ENCODE assay signal across 21 cellular contexts in the genomic region with DNA sequence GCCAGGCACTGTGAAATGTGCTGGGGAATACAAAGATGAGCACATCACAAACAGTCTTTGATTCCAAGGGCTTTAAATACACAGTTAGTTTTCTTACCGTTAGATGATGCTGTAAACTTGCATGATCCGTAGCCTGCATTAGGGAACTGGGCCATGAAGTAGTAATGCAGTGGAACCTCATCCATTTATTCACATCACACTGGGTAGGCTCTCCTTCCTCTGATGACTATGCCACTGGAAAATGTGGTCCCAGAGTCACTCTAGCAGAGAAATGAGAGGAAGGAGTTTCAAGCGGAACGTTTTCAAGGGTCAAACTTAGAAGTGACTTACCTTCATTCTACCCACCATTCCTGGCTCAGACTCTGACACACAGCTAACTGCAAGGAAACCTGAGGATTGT.
"Had no signal": no experiment of that assay in that cellular context is flagged by ENCODE, and none has a peak within 500 bp of the region (broad histone marks: within the 10 kb centered on the region; RNA-seq: fewer than 3 reads in every experiment).

No MANE protein-coding gene starts in this region.

- H3K4me3 Mint-ChIP-seq: effector memory CD8-positive, alpha-beta T cell; mesothelial cell of epicardium; natural killer cell treated with Interleukin-12 subunit alpha and Interleukin-12 subunit beta and Interleukin-15 and Interleukin-18, amount 100 ng/mL, for 72 hours; neural crest cell; stimulated activated effector memory CD8-positive, alpha-beta T cell treated with anti-CD3 and anti-CD28 coated beads, Interleukin-12 subunit alpha, Interleukin-12 subunit beta, amount 100 ng/mL, for 72 hours had no signal

- H3K4me1 ChIP-seq: prostate gland, thyroid gland, vagina had no signal

- H3K4me3 ChIP-seq: left lung, mucosa of descending colon, prostate gland, sigmoid colon, stomach, thyroid gland, vagina had no signal

- H3K27me3 ChIP-seq: left lung, sigmoid colon, stomach, thyroid gland, vagina had no signal

- H3K27ac ChIP-seq: left lung, prostate gland, sigmoid colon, stomach, thyroid gland, vagina had no signal

- DNase-seq: cortex of kidney; effector memory CD8-positive, alpha-beta T cell; head of caudate nucleus; left lung; mesenchymal stem cell; mucosa of descending colon; naive B cell; right cardiac atrium; sigmoid colon; stimulated activated CD4-positive, alpha-beta T cell treated with anti-CD3 and anti-CD28 coated beads, Interleukin-2, amount 100 ng/mL, for 24 hours; stimulated activated CD4-positive, alpha-beta T cell treated with anti-CD3 and anti-CD28 coated beads, Interleukin-4, amount 100 ng/mL, for 24 hours; stimulated activated naive CD4-positive, alpha-beta T cell treated with Interleukin-2 at 50 U/mL for 16 hours; stomach; thyroid gland; trophoblast cell had no signal

- H3K4me1 Mint-ChIP-seq: neural crest cell; stimulated activated effector memory CD8-positive, alpha-beta T cell treated with anti-CD3 and anti-CD28 coated beads, Interleukin-12 subunit alpha, Interleukin-12 subunit beta, amount 100 ng/mL, for 72 hours had no signal

- H3K36me3 Mint-ChIP-seq: mesothelial cell of epicardium; natural killer cell treated with Interleukin-12 subunit alpha and Interleukin-12 subunit beta and Interleukin-15 and Interleukin-18, amount 100 ng/mL, for 72 hours; stimulated activated effector memory CD8-positive, alpha-beta T cell treated with anti-CD3 and anti-CD28 coated beads, Interleukin-12 subunit alpha, Interleukin-12 subunit beta, amount 100 ng/mL, for 72 hours had no signal

- H3K27me3 Mint-ChIP-seq: naive B cell; natural killer cell treated with Interleukin-12 subunit alpha and Interleukin-12 subunit beta and Interleukin-15 and Interleukin-18, amount 100 ng/mL, for 72 hours had no signal

- H3K27ac Mint-ChIP-seq: effector memory CD8-positive, alpha-beta T cell; mesothelial cell of epicardium; natural killer cell treated with Interleukin-12 subunit alpha and Interleukin-12 subunit beta and Interleukin-15 and Interleukin-18, amount 100 ng/mL, for 72 hours; stimulated activated effector memory CD8-positive, alpha-beta T cell treated with anti-CD3 and anti-CD28 coated beads, Interleukin-12 subunit alpha, Interleukin-12 subunit beta, amount 100 ng/mL, for 72 hours had no signal

- H3K9me3 Mint-ChIP-seq: effector memory CD8-positive, alpha-beta T cell; mesothelial cell of epicardium; naive B cell; natural killer cell treated with Interleukin-12 subunit alpha and Interleukin-12 subunit beta and Interleukin-15 and Interleukin-18, amount 100 ng/mL, for 72 hours; neural crest cell; stimulated activated effector memory CD8-positive, alpha-beta T cell treated with anti-CD3 and anti-CD28 coated beads, Interleukin-12 subunit alpha, Interleukin-12 subunit beta, amount 100 ng/mL, for 72 hours had no signal

- H3K36me3 ChIP-seq: prostate gland, sigmoid colon, thyroid gland, vagina had no signal

- ATAC-seq: effector memory CD8-positive, alpha-beta T cell; left lung; mucosa of descending colon; natural killer cell treated with Interleukin-12 subunit alpha and Interleukin-12 subunit beta and Interleukin-15 and Interleukin-18, amount 100 ng/mL, for 72 hours; right cardiac atrium; stimulated activated effector memory CD8-positive, alpha-beta T cell treated with anti-CD3 and anti-CD28 coated beads, Interleukin-12 subunit alpha, Interleukin-12 subunit beta, amount 100 ng/mL, for 72 hours had no signal
